ENCODE assay signal across 1 cellular context in genomic region chr1:167431909-167432650, GRCh38.
TF ChIP-seq lines count a peak whose summit lies in the region.

No MANE protein-coding gene starts in this region.

TF ChIP-seq in WTC11, 78 proteins besides CTCF, POLR2A, EP300 and RAD21 (continued from another document):
- TF ChIP-seq E2F4 (CRISPR knock-in tag; IDR thresholded peaks at IDR 0.05; ENCODE audit: borderline replicate concordance, low read depth) (no peak), USF1 (CRISPR knock-in tag; IDR thresholded peaks at IDR 0.05) (no peak)
